20 cellular contexts compared by ENCODE assay signal in the genomic region with DNA sequence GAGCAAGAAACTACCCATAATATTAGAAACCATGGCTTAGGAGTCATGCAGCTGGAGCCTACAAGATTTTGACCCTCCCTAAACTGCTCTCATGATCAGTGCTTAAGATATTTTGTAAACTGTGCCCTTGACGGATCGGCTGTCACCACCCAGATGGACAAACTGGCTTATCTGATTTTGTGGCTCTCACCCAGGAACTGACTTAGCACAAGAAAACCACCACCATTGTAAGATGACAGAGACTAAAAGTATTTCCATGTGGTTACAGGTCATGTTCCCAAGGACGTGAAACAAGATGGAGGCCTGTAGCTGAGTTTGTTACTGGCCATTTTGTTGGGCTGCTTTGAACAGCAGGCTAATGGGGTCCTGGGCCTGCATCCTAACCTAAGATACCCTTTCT.
DNase-seq lines count a peak whose midpoint lies in the region; ATAC-seq and TF ChIP-seq lines count a peak whose summit lies in the region.
"Had no signal": no experiment of that assay in that cellular context is flagged by ENCODE, and none has a peak within 500 bp of the region (broad histone marks: within the 10 kb centered on the region; RNA-seq: fewer than 3 reads in every experiment).

No MANE protein-coding gene starts in this region.

- H3K36me3 Mint-ChIP-seq in activated T-cell treated with anti-CD3 and anti-CD28 coated beads, Interleukin-2, amount 50 U/mL, for 72 hours (ENCODE audit: insufficient read depth in 2 of 2): peaks cover 0 to 2% of the 10 kb centered on the region in 2 donors
- H3K36me3 Mint-ChIP-seq: mesothelial cell of epicardium had no signal

- H2BK120ac ChIP-seq in IMR-90 (ENCODE audit: low read depth, low read length): no peak overlapping the region

- POLR2A ChIA-PET in IMR-90 (lab: Charles Lee; ENCODE audit: unreplicated experiment): no interaction called here

- no peak overlapping the region for H2BK5ac ChIP-seq in IMR-90 (ENCODE audit: low read depth, low read length, poor library complexity, severe bottlenecking)

- H3K9me3 Mint-ChIP-seq in activated T-cell treated with anti-CD3 and anti-CD28 coated beads, Interleukin-2, amount 50 U/mL, for 72 hours: peaks cover 8 to 10% of the 10 kb centered on the region in 2 donors

- WGBS in IMR-90 (ENCODE audit: extremely low coverage in 2 of 2, insufficient read length in 1 of 2), 2 experiments: no CpG with 5 or more reads among the region's 3 CpGs

- H3K27me3 ChIP-seq in DND-41 (ENCODE audit: insufficient read depth, low read length, poor library complexity): no peaks in the 10 kb centered on the region
- no peaks in the 10 kb centered on the region for H3K27me3 ChIP-seq in IMR-90 (ENCODE audit: control insufficient read depth, insufficient read depth, low read length)
- H3K27me3 ChIP-seq: cardiac muscle cell, gastrocnemius medialis had no signal

- CTCF ChIA-PET in IMR-90 (lab: Yijun Ruan, JAX): no interaction called here

- no peak overlapping the region for H3K14ac ChIP-seq in IMR-90 (replicated peaks; ENCODE audit: low read depth, low read length)

- H3K9me1 ChIP-seq in IMR-90 (ENCODE audit: insufficient read depth, low read length): no peaks in the 10 kb centered on the region

- intact Hi-C loops in IMR-90 (cut with micrococcal nuclease): no loop called here

- H4K8ac ChIP-seq in IMR-90 (ENCODE audit: low read depth in 2 of 2, low read length in 2 of 2): no peak overlapping the region

- H3K79me2 ChIP-seq in DND-41 (ENCODE audit: insufficient read depth, low read length): no peaks in the 10 kb centered on the region

- dilution Hi-C loops in IMR-90 (cut with HindIII; ENCODE audit: low sequenced_read_pairs, unreplicated experiment): no loop called here

- no peak overlapping the region for H4K91ac ChIP-seq in IMR-90 (ENCODE audit: insufficient read depth, low read depth, low read length)

- H3K4me1 ChIP-seq in DND-41 (ENCODE audit: insufficient read depth, low read length): peaks cover 6% of the 10 kb centered on the region
- H3K4me1 ChIP-seq in IMR-90 (ENCODE audit: control insufficient read depth, insufficient read depth, low read length): no peaks in the 10 kb centered on the region
- H3K4me1 ChIP-seq: gastrocnemius medialis, psoas muscle had no signal

- no peak overlapping the region for H2AK5ac ChIP-seq in IMR-90 (ENCODE audit: low read depth, low read length)

- H3K4me3 Mint-ChIP-seq in activated T-cell treated with anti-CD3 and anti-CD28 coated beads, Interleukin-2, amount 50 U/mL, for 72 hours: no peak overlapping the region
- H3K4me3 Mint-ChIP-seq: activated naive CD8-positive, alpha-beta T cell treated with anti-CD3 and anti-CD28 coated beads, Interleukin-2, amount 50 U/mL, for 24 hours; CD4-positive, alpha-beta T cell; mesothelial cell of epicardium; nephron progenitor cell had no signal

- no peak overlapping the region for H3K56ac ChIP-seq in IMR-90 (ENCODE audit: extremely low read depth, insufficient read depth, low read length)

- DNase-seq in DND-41 (peak; percentile 26), IMR-90 (peak; percentile 52), amniotic epithelial cell (ENCODE audit: low read depth) (peak; percentile 96), iris pigment epithelial cell (ENCODE audit: low read depth) (peak; percentile 76), occipital lobe (lab: John Stamatoyannopoulos, UW) (no peak), superior temporal gyrus (ENCODE audit: extremely low spot score) (no peak), KBM-7 (no peak)
- DNase-seq in activated T-cell treated with anti-CD3 and anti-CD28 coated beads, Interleukin-2, amount 50 U/mL, for 72 hours: no peak
- DNase-seq: activated CD4-positive, alpha-beta T cell treated with anti-CD3 and anti-CD28 coated beads for 4 hours; activated naive CD8-positive, alpha-beta T cell treated with anti-CD3 and anti-CD28 coated beads, Interleukin-2, amount 50 U/mL, for 24 hours; CD4-positive, alpha-beta T cell; dermis blood vessel endothelial cell; DMS79 treated with DMSO at 0.1 percent for 48 hours; gastrocnemius medialis; NCI-H1694; nephron progenitor cell; psoas muscle had no signal

- no peak overlapping the region for H4K5ac ChIP-seq in IMR-90 (ENCODE audit: low read depth, low read length)

- in situ Hi-C loops in IMR-90 (cut with MboI; ENCODE audit: low sequenced_read_pairs) (no loop called here), KBM-7 (cut with MboI; ENCODE audit: low pct_unique_long_range_greater_than_20kb, low sequenced_read_pairs) (no loop called here)

- no peak overlapping the region for H2AK9ac ChIP-seq in IMR-90 (replicated peaks; ENCODE audit: low read depth, low read length, poor library complexity)

- no peak for TF ChIP-seq RAD21 in IMR-90 (IDR thresholded peaks at IDR 0.05; ENCODE audit: low read length)

- BruUV-seq in IMR-90 (replicated peaks; lab: Mats Ljungman, UMichigan): no TSS peak

- H3K18ac ChIP-seq in IMR-90 (ENCODE audit: low read depth, low read length): no peak overlapping the region

- no peak overlapping the region for H2BK15ac ChIP-seq in IMR-90 (ENCODE audit: low read depth, low read length)

- TF ChIP-seq POLR2A in IMR-90 (IDR thresholded peaks at IDR 0.05; ENCODE audit: low read depth, low read length): no peak

- no peak overlapping the region for H3K23ac ChIP-seq in IMR-90 (ENCODE audit: low read depth, low read length)

- H3K4me3 ChIP-seq in DND-41 (ENCODE audit: low read depth in 1 of 2, low read length in 2 of 2) (no peak overlapping the region), IMR-90 (ENCODE audit: insufficient read depth, low read depth, low read length) (no peak overlapping the region)
- H3K4me3 ChIP-seq: cardiac muscle cell, gastrocnemius medialis, psoas muscle had no signal

- no peaks in the 10 kb centered on the region for H3K27me3 Mint-ChIP-seq in activated T-cell treated with anti-CD3 and anti-CD28 coated beads, Interleukin-2, amount 50 U/mL, for 72 hours (ENCODE audit: low read depth)
- H3K27me3 Mint-ChIP-seq: activated naive CD8-positive, alpha-beta T cell treated with anti-CD3 and anti-CD28 coated beads, Interleukin-2, amount 50 U/mL, for 24 hours; CD4-positive, alpha-beta T cell had no signal

- TF ChIP-seq CTCF in DND-41 (IDR thresholded peaks at IDR 0.05; ENCODE audit: borderline replicate concordance, extremely low read depth, low read length, poor library complexity, severe bottlenecking) (no peak), IMR-90 (conservative IDR thresholded peaks at IDR 0.05; ENCODE audit: low read depth, low read length) (no peak)

- H3K9me3 ChIP-seq in DND-41 (ENCODE audit: insufficient read depth, low read length, severe bottlenecking) (peaks cover 27% of the 10 kb centered on the region), IMR-90 (ENCODE audit: control insufficient read depth, insufficient read depth, low read length) (no peaks in the 10 kb centered on the region)
- H3K9me3 ChIP-seq: gastrocnemius medialis had no signal

- H3K9ac ChIP-seq in DND-41 (ENCODE audit: low read depth, low read length) (no peak overlapping the region), IMR-90 (ENCODE audit: low read depth, low read length) (no peak overlapping the region)

- peak overlapping the region; percentile 64 for H3K27ac ChIP-seq in DND-41 (ENCODE audit: low read length)
- H3K27ac ChIP-seq in IMR-90 (ENCODE audit: insufficient read depth, low read length): no peak overlapping the region
- H3K27ac ChIP-seq: cardiac muscle cell, gastrocnemius medialis, psoas muscle, RWPE1 had no signal

- H3K79me1 ChIP-seq in IMR-90 (ENCODE audit: low read depth in 1 of 2, low read length in 2 of 2): no peaks in the 10 kb centered on the region

- no peak overlapping the region for H3K4me2 ChIP-seq in DND-41 (ENCODE audit: insufficient read depth, low read length)
- H3K4me2 ChIP-seq in IMR-90 (ENCODE audit: low read depth, low read length): no peak overlapping the region

- H3K36me3 ChIP-seq in DND-41 (ENCODE audit: insufficient read depth, low read length) (no peaks in the 10 kb centered on the region), IMR-90 (ENCODE audit: control insufficient read depth, insufficient read depth, low read length) (no peaks in the 10 kb centered on the region)
- H3K36me3 ChIP-seq: cardiac muscle cell, gastrocnemius medialis had no signal

- ATAC-seq in DND-41 (ENCODE audit: insufficient read depth, low read depth): peak; percentile 59; the same call in 2 of the 3 replicates
- no peak for ATAC-seq in IMR-90 (ENCODE audit: low read depth)
- ATAC-seq in activated T-cell treated with anti-CD3 and anti-CD28 coated beads, Interleukin-2, amount 50 U/mL, for 72 hours (replicated peaks in 1 of 2): no peak
- ATAC-seq: activated naive CD8-positive, alpha-beta T cell treated with anti-CD3 and anti-CD28 coated beads, Interleukin-2, amount 50 U/mL, for 24 hours; gastrocnemius medialis; psoas muscle had no signal

- H2AFZ ChIP-seq in DND-41 (ENCODE audit: low read depth, low read length): peak overlapping the region; percentile 51; the same call in 1 of the 2 replicates
- H2AFZ ChIP-seq in IMR-90 (replicated peaks; ENCODE audit: low read length, poor library complexity): no peak overlapping the region

- H3K4me1 Mint-ChIP-seq in activated T-cell treated with anti-CD3 and anti-CD28 coated beads, Interleukin-2, amount 50 U/mL, for 72 hours (ENCODE audit: low read depth): no peaks in the 10 kb centered on the region
- H3K4me1 Mint-ChIP-seq: activated naive CD8-positive, alpha-beta T cell treated with anti-CD3 and anti-CD28 coated beads, Interleukin-2, amount 50 U/mL, for 24 hours; mesothelial cell of epicardium; nephron progenitor cell had no signal

- H3K4ac ChIP-seq in IMR-90 (ENCODE audit: low read depth, low read length): no peak overlapping the region

- no peak overlapping the region for H2BK20ac ChIP-seq in IMR-90 (ENCODE audit: low read depth, low read length)

- H3K27ac Mint-ChIP-seq in activated T-cell treated with anti-CD3 and anti-CD28 coated beads, Interleukin-2, amount 50 U/mL, for 72 hours: no peak overlapping the region
- H3K27ac Mint-ChIP-seq: activated naive CD8-positive, alpha-beta T cell treated with anti-CD3 and anti-CD28 coated beads, Interleukin-2, amount 50 U/mL, for 24 hours; CD4-positive, alpha-beta T cell; mesothelial cell of epicardium; nephron progenitor cell had no signal

- no peaks in the 10 kb centered on the region for H4K20me1 ChIP-seq in DND-41 (ENCODE audit: insufficient read depth, low read length)
- no peaks in the 10 kb centered on the region for H4K20me1 ChIP-seq in IMR-90 (ENCODE audit: insufficient read depth, low read length)

TF ChIP-seq in IMR-90, 13 proteins besides CTCF, POLR2A, EP300 and RAD21:
- TF ChIP-seq RFX5 (IDR thresholded peaks at IDR 0.05; ENCODE audit: low read depth, low read length) (no peak), MXI1 (IDR thresholded peaks at IDR 0.05; ENCODE audit: borderline replicate concordance, low read depth, low read length) (no peak)

Comparison
In these comparisons a context has a peak if more than half of its experiments do, and no peak if none do; other contexts are left out.
1. DNase-seq: peak in DND-41 (single experiment), IMR-90 (single experiment), amniotic epithelial cell (single experiment) and iris pigment epithelial cell (single experiment); none in occipital lobe (single experiment), superior temporal gyrus (single experiment), activated T-cell treated with anti-CD3 and anti-CD28 coated beads, Interleukin-2, amount 50 U/mL, for 72 hours (0 of 2) and KBM-7 (single experiment).